Comparison of ENCODE assay signal across 8 cellular contexts in genomic region chr22:29267858-29268510, GRCh38. TPM values are rescaled to one million over a fixed set of nuclear protein-coding genes. Genes with fewer than 3 reads are reported as not detected.
DNase-seq lines count a peak whose midpoint lies in the region; ATAC-seq and TF ChIP-seq lines count a peak whose summit lies in the region.

A gene with protein sequence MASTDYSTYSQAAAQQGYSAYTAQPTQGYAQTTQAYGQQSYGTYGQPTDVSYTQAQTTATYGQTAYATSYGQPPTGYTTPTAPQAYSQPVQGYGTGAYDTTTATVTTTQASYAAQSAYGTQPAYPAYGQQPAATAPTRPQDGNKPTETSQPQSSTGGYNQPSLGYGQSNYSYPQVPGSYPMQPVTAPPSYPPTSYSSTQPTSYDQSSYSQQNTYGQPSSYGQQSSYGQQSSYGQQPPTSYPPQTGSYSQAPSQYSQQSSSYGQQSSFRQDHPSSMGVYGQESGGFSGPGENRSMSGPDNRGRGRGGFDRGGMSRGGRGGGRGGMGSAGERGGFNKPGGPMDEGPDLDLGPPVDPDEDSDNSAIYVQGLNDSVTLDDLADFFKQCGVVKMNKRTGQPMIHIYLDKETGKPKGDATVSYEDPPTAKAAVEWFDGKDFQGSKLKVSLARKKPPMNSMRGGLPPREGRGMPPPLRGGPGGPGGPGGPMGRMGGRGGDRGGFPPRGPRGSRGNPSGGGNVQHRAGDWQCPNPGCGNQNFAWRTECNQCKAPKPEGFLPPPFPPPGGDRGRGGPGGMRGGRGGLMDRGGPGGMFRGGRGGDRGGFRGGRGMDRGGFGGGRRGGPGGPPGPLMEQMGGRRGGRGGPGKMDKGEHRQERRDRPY (plus strand): TSS chr22:29268268. CDS start chr22:29268337, 69 bp downstream.
Gene RHBDD3, minus strand, starts transcription at chr22:29267981. Its CDS starts 2,355 bp downstream, at chr22:29265626.

- in situ Hi-C loops in T47D (cut with HindIII; ENCODE audit: low pct_unique_long_range_greater_than_20kb, low sequenced_read_pairs) = no loop called here

- H3K9me3 ChIP-seq in iPS-18c (ENCODE audit: control insufficient read depth, insufficient read depth, low read length) = no peaks in the 10 kb centered on the region
- H3K9me3 ChIP-seq in skeletal muscle tissue (ENCODE audit: control insufficient read depth in 3 of 3, low read length in 3 of 3) = no peaks in the 10 kb centered on the region

- no peak for TF ChIP-seq CTCF in VCaP (conservative IDR thresholded peaks at IDR 0.05)

- ATAC-seq in GM18873 (IDR thresholded peaks at IDR 0.05; ENCODE audit: low FRiP score, unreplicated experiment) = peak; percentile 61
- peak; percentile 79 for ATAC-seq in HG03135 (IDR thresholded peaks at IDR 0.05; ENCODE audit: unreplicated experiment)

- peaks cover 63% of the 10 kb centered on the region for H3K79me2 ChIP-seq in ACC112 (ENCODE audit: control insufficient read depth, insufficient read depth, low read length, unreplicated experiment)

- peak within 1 kb of the TSS; percentile 95 for H3K27ac ChIP-seq in ACC112 (ENCODE audit: low read depth, low read length)
- peak within 1 kb of the TSS; percentile 99 for H3K27ac ChIP-seq in VCaP
- H3K27ac ChIP-seq in skeletal muscle tissue (ENCODE audit: low read depth, low read length) = peak within 1 kb of the TSS; percentile 100

- peak; percentile 44 for DNase-seq in NCI-H2196 treated with DMSO at 0.1 percent for 48 hours (lab: John Stamatoyannopoulos, UW; ENCODE audit: unreplicated experiment)
- DNase-seq in T47D (ENCODE audit: low read depth in 1 of 2, low spot score in 1 of 2) = peak; percentile 83 to 96

- H3K4me1 ChIP-seq in ACC112 (ENCODE audit: control insufficient read depth, insufficient read depth, low read length, unreplicated experiment) = peaks cover 29% of the 10 kb centered on the region
- peaks cover 58 to 66% (median 59%) of the 10 kb centered on the region in 3 donors for H3K4me1 ChIP-seq in skeletal muscle tissue (ENCODE audit: control insufficient read depth in 3 of 3, insufficient read depth in 3 of 3, low read length in 3 of 3)

- H2AFZ ChIP-seq in ACC112 (ENCODE audit: low read length, unreplicated experiment) = peak within 1 kb of the TSS; percentile 80

- H3K4me3 ChIP-seq in ACC112 (ENCODE audit: low read depth, low read length) (peak within 1 kb of the TSS; percentile 88), iPS-18c (ENCODE audit: insufficient read depth, low read depth, low read length) (peak within 1 kb of the TSS; percentile 99), skeletal muscle tissue (ENCODE audit: low read length in 3 of 3) (peak within 1 kb of the TSS; percentile 89 to 98 (median 96))

- H3K27me3 ChIP-seq in ACC112 (ENCODE audit: insufficient read depth, low read length) (no peaks in the 10 kb centered on the region), skeletal muscle tissue (ENCODE audit: control insufficient read depth in 3 of 3, insufficient read depth in 3 of 3, low read length in 3 of 3) (no peaks in the 10 kb centered on the region)

- H3K9ac ChIP-seq in skeletal muscle tissue (ENCODE audit: low read depth in 1 of 3, low read length in 3 of 3) = peak within 1 kb of the TSS; percentile 99 to 100 (median 100)

- H3K36me3 ChIP-seq in ACC112 (ENCODE audit: insufficient read depth, low read length) (peaks cover 13% of the 10 kb centered on the region), skeletal muscle tissue (ENCODE audit: control insufficient read depth in 3 of 3, insufficient read depth in 3 of 3, low read length in 3 of 3) (peaks cover 7 to 23% (median 18%) of the 10 kb centered on the region in 3 donors)

RNA-seq across cellular contexts. Expression of the first gene that starts in this region (rescaled TPM):
- 84.5 TPM for total RNA-seq in skeletal muscle tissue

RNA-seq across cellular contexts. Expression of gene RHBDD3, which starts in this region (rescaled TPM):
- 6.8 TPM for total RNA-seq in skeletal muscle tissue

Comparison
In these comparisons a context has a peak if more than half of its experiments do, and no peak if none do; other contexts are left out.
1. Peak in every context shown above with its lines: DNase-seq, ATAC-seq, H3K4me3 ChIP-seq and H3K27ac ChIP-seq.